ENCODE assay signal across 15 cellular contexts in genomic region chr1:2874207-2875165, GRCh38.
"Had no signal": no experiment of that assay in that cellular context is flagged by ENCODE, and none has a peak within 500 bp of the region (broad histone marks: within the 10 kb centered on the region; RNA-seq: fewer than 3 reads in every experiment).

No MANE protein-coding gene starts in this region.

- H3K36me3 Mint-ChIP-seq: activated naive CD4-positive, alpha-beta T cell treated with anti-CD3 and anti-CD28 coated beads, Interleukin-2, amount 10 ng/mL, durations not matched to agents 7 days and 5 days; natural killer cell had no signal

- H3K27ac ChIP-seq: left ventricle myocardium inferior, WERI-Rb-1 had no signal

- H3K27me3 Mint-ChIP-seq: activated CD4-positive, alpha-beta memory T cell treated with anti-CD3 and anti-CD28 coated beads, Interleukin-2, amount 10 ng/mL, durations not matched to agents 7 days and 5 days; activated T-cell treated with anti-CD3 and anti-CD28 coated beads, Interleukin-2, amount 50 U/mL, for 24 hours had no signal

- DNase-seq: activated CD4-positive, alpha-beta memory T cell treated with anti-CD3 and anti-CD28 coated beads, Interleukin-2, amount 10 ng/mL, durations not matched to agents 7 days and 5 days; activated naive CD4-positive, alpha-beta T cell treated with anti-CD3 and anti-CD28 coated beads, Interleukin-2, amount 10 ng/mL, durations not matched to agents 7 days and 5 days; activated T-cell treated with anti-CD3 and anti-CD28 coated beads, Interleukin-2, amount 50 U/mL, for 24 hours; islet precursor cell; left ventricle myocardium inferior; mesendoderm; natural killer cell; small intestine; stimulated activated CD4-positive, alpha-beta T cell treated with anti-CD3 and anti-CD28 coated beads, Interleukin-4, amount 100 ng/mL, for 24 hours; stimulated activated naive CD4-positive, alpha-beta T cell; WERI-Rb-1 had no signal

- ATAC-seq: natural killer cell had no signal

- FAIRE-seq: colon, endometrium, small intestine, urothelium cell line had no signal

- H3K27ac Mint-ChIP-seq: activated CD4-positive, alpha-beta memory T cell treated with anti-CD3 and anti-CD28 coated beads, Interleukin-2, amount 10 ng/mL, durations not matched to agents 7 days and 5 days; activated naive CD4-positive, alpha-beta T cell treated with anti-CD3 and anti-CD28 coated beads, Interleukin-2, amount 10 ng/mL, durations not matched to agents 7 days and 5 days; activated T-cell treated with anti-CD3 and anti-CD28 coated beads, Interleukin-2, amount 50 U/mL, for 24 hours; natural killer cell; T-helper 1 cell treated with Interleukin-12 subunit alpha and Interleukin-12 subunit beta and Interleukin-4 antibody, amounts not matched to agents 30 μg/mL and 1 μg/mL, for 36 hours had no signal

- H3K4me1 Mint-ChIP-seq: activated CD4-positive, alpha-beta memory T cell treated with anti-CD3 and anti-CD28 coated beads, Interleukin-2, amount 10 ng/mL, durations not matched to agents 7 days and 5 days; activated naive CD4-positive, alpha-beta T cell treated with anti-CD3 and anti-CD28 coated beads, Interleukin-2, amount 10 ng/mL, durations not matched to agents 7 days and 5 days; natural killer cell had no signal

- H3K4me3 Mint-ChIP-seq: activated CD4-positive, alpha-beta memory T cell treated with anti-CD3 and anti-CD28 coated beads, Interleukin-2, amount 10 ng/mL, durations not matched to agents 7 days and 5 days; activated naive CD4-positive, alpha-beta T cell treated with anti-CD3 and anti-CD28 coated beads, Interleukin-2, amount 10 ng/mL, durations not matched to agents 7 days and 5 days; activated T-cell treated with anti-CD3 and anti-CD28 coated beads, Interleukin-2, amount 50 U/mL, for 24 hours; natural killer cell; T-helper 1 cell treated with Interleukin-12 subunit alpha and Interleukin-12 subunit beta and Interleukin-4 antibody, amounts not matched to agents 30 μg/mL and 1 μg/mL, for 36 hours had no signal

- H3K36me3 ChIP-seq: left ventricle myocardium inferior, WERI-Rb-1 had no signal

- H3K4me3 ChIP-seq: left ventricle myocardium inferior had no signal
